8 cellular contexts compared by ENCODE assay signal in genomic region chr6:89369009-89369408, GRCh38. TPM values are rescaled to one million over a fixed set of nuclear protein-coding genes. Genes with fewer than 3 reads are reported as not detected.
A peak's percentile ranks its signal among the peaks of the same experiment; 100 is the strongest.
DNase-seq lines count a peak whose midpoint lies in the region; ATAC-seq and TF ChIP-seq lines count a peak whose summit lies in the region.

No MANE protein-coding gene starts in this region.

- H3K27ac ChIP-seq in OCI-LY1 (ENCODE audit: low read depth, low read length, poor library complexity, severe bottlenecking) (peak overlapping the region; percentile 62), esophagus squamous epithelium (peak overlapping the region in 1 of 4 donors; percentile 34)

- H4K20me1 ChIP-seq in OCI-LY1 (ENCODE audit: insufficient read depth, low read length) = no peaks in the 10 kb centered on the region

- peak overlapping the region; percentile 45; the same call in 1 of the 2 replicates for H3K4me2 ChIP-seq in OCI-LY1 (ENCODE audit: low read length)

- no peak for TF ChIP-seq POLR2A in esophagus squamous epithelium (IDR thresholded peaks at IDR 0.05)

- no peaks in the 10 kb centered on the region for H3F3A ChIP-seq in OCI-LY1 (ENCODE audit: insufficient read depth, low read length)

- no peaks in the 10 kb centered on the region for H3K9me2 ChIP-seq in OCI-LY1 (ENCODE audit: low read depth, low read length)

- H3K36me3 ChIP-seq in OCI-LY1 (ENCODE audit: insufficient read depth, low read length) (no peaks in the 10 kb centered on the region), esophagus squamous epithelium (peaks cover 0 to 14% (median 0%) of the 10 kb centered on the region in 3 donors)

- 7 to 10% methylated on average over 7 of the region's 7 CpGs for WGBS in esophagus squamous epithelium, 2 donors

- DNase-seq in D341Med (ENCODE audit: low spot score) = peak; percentile 46
- no peak for DNase-seq in esophagus squamous epithelium (lab: John Stamatoyannopoulos, UW)
- DNase-seq in omental fat pad (ENCODE audit: low spot score) = peak; percentile 32
- DNase-seq in NCI-H2227 treated with DMSO at 0.1 percent for 48 hours (lab: John Stamatoyannopoulos, UW) = no peak
- DNase-seq in activated naive CD4-positive, alpha-beta T cell treated with Interleukin-2 at 50 U/mL for 16 hours = no peak

- H3K9ac ChIP-seq in OCI-LY1 (ENCODE audit: low read length) = no peak overlapping the region

- TF ChIP-seq CTCF in OCI-LY1 (IDR thresholded peaks at IDR 0.05; ENCODE audit: low read length) (peak; percentile 43), esophagus squamous epithelium (IDR thresholded peaks at IDR 0.05) (peak; percentile 30 to 63 (median 53)), omental fat pad (IDR thresholded peaks at IDR 0.05) (no peak)

- H3K4me1 ChIP-seq in OCI-LY1 (ENCODE audit: insufficient read depth, low read length, severe bottlenecking) = peaks cover 71% of the 10 kb centered on the region
- H3K4me1 ChIP-seq in esophagus squamous epithelium = peaks cover 0 to 22% (median 14%) of the 10 kb centered on the region in 3 donors

- ATAC-seq in omental fat pad (ENCODE audit: low FRiP score) (peak; percentile 90), HG02642 (IDR thresholded peaks at IDR 0.05; ENCODE audit: poor library complexity, unreplicated experiment) (no peak), GM21526 (IDR thresholded peaks at IDR 0.05; ENCODE audit: low FRiP score, unreplicated experiment) (no peak)

- H2AFZ ChIP-seq in OCI-LY1 (ENCODE audit: low read length) = no peak overlapping the region

- H3K4me3 ChIP-seq in OCI-LY1 (ENCODE audit: low read depth, low read length, poor library complexity, severe bottlenecking) (no peak overlapping the region), esophagus squamous epithelium (no peak overlapping the region)

- no peaks in the 10 kb centered on the region for H3K79me2 ChIP-seq in OCI-LY1 (ENCODE audit: insufficient read depth, low read length)

- no peaks in the 10 kb centered on the region for H3K27me3 ChIP-seq in OCI-LY1 (ENCODE audit: insufficient read depth, low read length)
- no peaks in the 10 kb centered on the region for H3K27me3 ChIP-seq in esophagus squamous epithelium

- H3K9me3 ChIP-seq in OCI-LY1 (ENCODE audit: low read length) = no peaks in the 10 kb centered on the region
- no peaks in the 10 kb centered on the region for H3K9me3 ChIP-seq in esophagus squamous epithelium

- intact Hi-C loops in esophagus squamous epithelium (cut with DNase I) = loop anchor here (5.0 kb wide), 2 partner anchors 243 to 382 kb away; no protein-coding TSS in a partner anchor

RNA-seq across cellular contexts. Expression of gene UBE2J1, which starts 16.5 kb away (rescaled TPM):
- total RNA-seq in esophagus squamous epithelium (10 to 100 TPM; 27.2 to 37.3 (median 29.9) TPM), omental fat pad (10 to 100 TPM; 32.3 to 62.2 (median 39.8) TPM)

RNA-seq across cellular contexts. Expression of gene RRAGD, which starts 43.1 kb away (rescaled TPM):
- total RNA-seq in esophagus squamous epithelium (10 to 100 TPM; 21.1 to 67.1 (median 33.9) TPM), omental fat pad (10 to 100 TPM; 11.8 to 41.8 (median 16.5) TPM)

RNA-seq across cellular contexts. Expression of gene GABRR2, which starts 53.9 kb away (rescaled TPM):
- total RNA-seq in esophagus squamous epithelium = under 1 TPM in 1 of 4 donors, not detected in 3; 0.19 TPM
- 1 to 10 TPM in 3 of 4 donors, under 1 TPM in 1; 0.50 to 2.4 (median 1.3) TPM for total RNA-seq in omental fat pad

Comparison
In these comparisons a context has a peak if more than half of its experiments do, and no peak if none do; other contexts are left out.
1. DNase-seq: peak in D341Med (single experiment) and omental fat pad (single experiment); none in esophagus squamous epithelium (single experiment), NCI-H2227 treated with DMSO at 0.1 percent for 48 hours (single experiment) and activated naive CD4-positive, alpha-beta T cell treated with Interleukin-2 at 50 U/mL for 16 hours (single experiment).
2. CTCF ChIP-seq: peak in OCI-LY1 (single experiment) and esophagus squamous epithelium (6 of 6); none in omental fat pad (0 of 3).